In genomic region chr13:60047943-60048342, GRCh38 we compare ENCODE assay signal across 1 cellular context.
TF ChIP-seq lines count a peak whose summit lies in the region.

No MANE protein-coding gene starts in this region.

TF ChIP-seq in SK-N-SH, 30 proteins besides CTCF, POLR2A, EP300 and RAD21 (continued from another document):
- TF ChIP-seq NFIC (IDR thresholded peaks at IDR 0.05; ENCODE audit: borderline replicate concordance) = no peak
- no peak for TF ChIP-seq POLR2AphosphoS5 (IDR thresholded peaks at IDR 0.05; ENCODE audit: low read depth, low read length)
- no peak for TF ChIP-seq FOSL2 (IDR thresholded peaks at IDR 0.05; ENCODE audit: borderline replicate concordance, low read depth)
